15 cellular contexts compared by ENCODE assay signal in the genomic region with DNA sequence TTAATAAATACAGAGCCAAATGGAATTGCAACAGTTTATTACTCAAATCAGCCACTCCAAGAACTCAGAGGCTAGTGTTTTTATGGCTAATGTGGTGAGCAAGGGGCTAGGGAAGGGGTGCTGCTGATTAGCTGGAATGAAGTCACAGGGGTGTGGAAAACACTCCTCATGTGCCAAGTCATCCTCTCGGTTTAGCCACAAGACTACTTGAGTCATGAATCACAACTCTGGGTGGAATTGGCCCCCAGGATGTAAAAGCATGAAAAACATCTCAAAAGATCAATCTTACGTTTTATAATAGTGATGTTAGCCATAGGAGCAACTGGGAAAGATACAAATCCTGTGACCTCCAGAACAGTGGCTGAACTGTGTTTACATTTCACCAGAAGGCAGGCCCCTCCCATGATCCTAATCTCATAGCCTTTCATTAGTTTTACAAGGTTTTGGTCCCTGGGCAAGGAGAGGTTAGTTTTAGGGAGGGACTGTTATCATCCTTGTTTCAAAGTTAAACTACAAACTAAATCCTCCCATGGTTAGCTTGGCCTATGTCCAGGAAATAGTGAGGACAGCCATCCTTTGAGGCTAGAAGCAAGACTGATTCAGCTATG.
A peak's percentile ranks its signal among the peaks of the same experiment; 100 is the strongest.
DNase-seq lines count a peak whose midpoint lies in the region; ATAC-seq and TF ChIP-seq lines count a peak whose summit lies in the region.
"Had no signal": no experiment of that assay in that cellular context is flagged by ENCODE, and none has a peak within 500 bp of the region (broad histone marks: within the 10 kb centered on the region; RNA-seq: fewer than 3 reads in every experiment).

No MANE protein-coding gene starts in this region.

- TF ChIP-seq EP300 in transverse colon (IDR thresholded peaks at IDR 0.05; ENCODE audit: low read depth): no peak

- RAD21 ChIA-PET in HCT116 (lab: Charles Lee; ENCODE audit: low non-redundant PET in 1 of 2, low total read pairs in 2 of 2, uncharacterized antibody in 2 of 2, unreplicated experiment in 2 of 2): no interaction called here

- DNase-seq in HCT116 (ENCODE audit: low read depth, low spot score) (peak; percentile 3), SJCRH30 (peak; percentile 5 to 27), fibroblast of pulmonary artery (ENCODE audit: low read depth) (peak; percentile 96), smooth muscle cell (lab: John Stamatoyannopoulos, UW; ENCODE audit: unreplicated experiment) (no peak), transverse colon (no peak), KBM-7 (no peak)
- DNase-seq in CD4-positive, alpha-beta memory T cell: no peak
- DNase-seq: activated CD8-positive, alpha-beta memory T cell treated with anti-CD3 and anti-CD28 coated beads, Interleukin-2, amount 50 U/mL, for 48 hours; hippocampal formation; NCI-H526 treated with DMSO at 0.1 percent for 48 hours; stimulated activated CD4-positive, alpha-beta T cell treated with anti-CD3 and anti-CD28 coated beads, Interleukin-15, amount 100 ng/mL, for 24 hours; stimulated activated naive CD4-positive, alpha-beta T cell had no signal

- no peak overlapping the region for H2AFZ ChIP-seq in HCT116 (ENCODE audit: low read depth, low read length, poor library complexity, severe bottlenecking)
- peak overlapping the region; percentile 40 for H2AFZ ChIP-seq in smooth muscle cell (ENCODE audit: low read depth)

- H3K9ac ChIP-seq in HCT116 (ENCODE audit: low read length) (no peak overlapping the region), smooth muscle cell (ENCODE audit: low read depth) (peak overlapping the region; percentile 75)

- H3K4me1 Mint-ChIP-seq in CD4-positive, alpha-beta memory T cell: no peaks in the 10 kb centered on the region
- H3K4me1 Mint-ChIP-seq: central memory CD8-positive, alpha-beta T cell; IgD-negative memory B cell had no signal

- 0 out of 2 replicates have a peak, but pooled peaks have one; percentile 42 for ATAC-seq in HCT116
- ATAC-seq in GM19023 (IDR thresholded peaks at IDR 0.05; ENCODE audit: unreplicated experiment): no peak

- POLR2A ChIA-PET in HCT116 (lab: Charles Lee): no interaction called here
- POLR2A ChIA-PET in CD4-positive, alpha-beta memory T cell (lab: Charles Lee; ENCODE audit: partially characterized antibody): no interaction called here

- H3F3A ChIP-seq in smooth muscle cell (ENCODE audit: low read depth): peaks cover 3% of the 10 kb centered on the region

- no peak overlapping the region for H3K27ac Mint-ChIP-seq in CD4-positive, alpha-beta memory T cell
- H3K27ac Mint-ChIP-seq: IgD-negative memory B cell had no signal

- no peaks in the 10 kb centered on the region for H3K9me2 ChIP-seq in HCT116 (ENCODE audit: insufficient read depth)

- H3K4me3 ChIP-seq in HCT116 (replicated peaks in 1 of 2; ENCODE audit: low read depth in 1 of 2, low read length in 2 of 2) (no peak overlapping the region), SJCRH30 (no peak overlapping the region), fibroblast of pulmonary artery (replicated peaks; ENCODE audit: low read depth, low read length) (no peak overlapping the region), smooth muscle cell (no peak overlapping the region), transverse colon (no peak overlapping the region)
- H3K4me3 ChIP-seq in CD4-positive, alpha-beta memory T cell (ENCODE audit: low read length in 2 of 2): no peak overlapping the region

- no peaks in the 10 kb centered on the region for H3K36me3 Mint-ChIP-seq in CD4-positive, alpha-beta memory T cell
- H3K36me3 Mint-ChIP-seq: IgD-negative memory B cell had no signal

- in situ Hi-C loops in transverse colon (cut with MboI; ENCODE audit: low pct_ligation_motif_present in 1 of 4, low pct_unique_long_range_greater_than_20kb in 1 of 4, low sequenced_read_pairs in 3 of 4): no loop called here
- in situ Hi-C loops in KBM-7 (cut with MboI; ENCODE audit: low pct_unique_long_range_greater_than_20kb, low sequenced_read_pairs): no loop called here

- 5% methylated on average over 2 of the region's 2 CpGs for WGBS in smooth muscle cell (ENCODE audit: low lambda C conversion rate)
- 38% methylated on average over 2 of the region's 2 CpGs; no CpG with 5 or more reads in 1 of the 2 donors for WGBS in transverse colon (ENCODE audit: low coverage in 1 of 2), 2 donors

- no peak overlapping the region for H3K27ac ChIP-seq in HCT116 (ENCODE audit: low read depth, low read length)
- H3K27ac ChIP-seq in SJCRH30: 0 out of 2 replicates have a peak overlapping the region, but pooled peaks have one; percentile 7
- H3K27ac ChIP-seq in smooth muscle cell (ENCODE audit: low read depth): peak overlapping the region; percentile 90
- H3K27ac ChIP-seq in CD4-positive, alpha-beta memory T cell (ENCODE audit: low read depth, low read length): no peak overlapping the region
- H3K27ac ChIP-seq in transverse colon: no peak overlapping the region

- H3K9me3 ChIP-seq in HCT116 (ENCODE audit: control insufficient read depth in 1 of 2, insufficient read depth in 1 of 2, low read depth in 1 of 2, low read length in 2 of 2) (no peaks in the 10 kb centered on the region), SJCRH30 (replicated peaks) (0 out of 2 replicates have a peak, but pooled peaks cover 4% of the 10 kb centered on the region), smooth muscle cell (replicated peaks; ENCODE audit: low read depth) (no peaks in the 10 kb centered on the region), transverse colon (no peaks in the 10 kb centered on the region)
- H3K9me3 ChIP-seq in CD4-positive, alpha-beta memory T cell (ENCODE audit: control insufficient read depth in 1 of 2, low read length in 2 of 2): no peaks in the 10 kb centered on the region

- H3K9me3 Mint-ChIP-seq in CD4-positive, alpha-beta memory T cell: peaks cover 0 to 14% (median 6%) of the 10 kb centered on the region in 8 donors

- H4K20me1 ChIP-seq in HCT116 (ENCODE audit: insufficient read depth) (no peaks in the 10 kb centered on the region), smooth muscle cell (ENCODE audit: low read depth) (no peaks in the 10 kb centered on the region)

- no peaks in the 10 kb centered on the region for H3K27me3 Mint-ChIP-seq in CD4-positive, alpha-beta memory T cell
- H3K27me3 Mint-ChIP-seq: central memory CD8-positive, alpha-beta T cell; IgD-negative memory B cell had no signal

- CTCF ChIA-PET in HCT116 (lab: Charles Lee): no interaction called here
- CTCF ChIA-PET in CD4-positive, alpha-beta memory T cell (lab: Charles Lee; ENCODE audit: partially characterized antibody): no interaction called here

- TF ChIP-seq POLR2A in HCT116 (IDR thresholded peaks at IDR 0.05; ENCODE audit: borderline replicate concordance, extremely low read depth, insufficient read depth, insufficient read length): no peak
- TF ChIP-seq POLR2A in transverse colon (IDR thresholded peaks at IDR 0.05): no peak

- TF ChIP-seq CTCF in HCT116 (IDR thresholded peaks at IDR 0.05 in 2 of 3, conservative IDR thresholded peaks at IDR 0.05 in 1 of 3; ENCODE audit: borderline replicate concordance in 1 of 3, insufficient read depth in 1 of 3, low read depth in 2 of 3, low read length in 2 of 3): no peak
- no peak for TF ChIP-seq CTCF in fibroblast of pulmonary artery (IDR thresholded peaks at IDR 0.05; ENCODE audit: low read length, missing control alignments)
- no peak for TF ChIP-seq CTCF in smooth muscle cell (IDR thresholded peaks at IDR 0.05; ENCODE audit: borderline replicate concordance, insufficient read depth, poor library complexity, severe bottlenecking)
- TF ChIP-seq CTCF in transverse colon (IDR thresholded peaks at IDR 0.05): no peak

- H3K79me2 ChIP-seq in HCT116 (ENCODE audit: insufficient read depth, low read length): no peaks in the 10 kb centered on the region
- H3K79me2 ChIP-seq in smooth muscle cell (ENCODE audit: low read depth): no peaks in the 10 kb centered on the region

- H3K4me1 ChIP-seq in HCT116 (ENCODE audit: control insufficient read depth in 1 of 2, insufficient read depth in 2 of 2, low read length in 2 of 2) (peaks cover 0 to 7% of the 10 kb centered on the region in 2 experiments; a peak in 1 of 4 replicates), SJCRH30 (0 out of 2 replicates have a peak, but pooled peaks cover 7% of the 10 kb centered on the region), smooth muscle cell (ENCODE audit: low read depth) (no peaks in the 10 kb centered on the region), transverse colon (no peaks in the 10 kb centered on the region)
- H3K4me1 ChIP-seq in CD4-positive, alpha-beta memory T cell (ENCODE audit: insufficient read depth, low read length): no peaks in the 10 kb centered on the region

- H3K4me3 Mint-ChIP-seq in CD4-positive, alpha-beta memory T cell: no peak overlapping the region
- H3K4me3 Mint-ChIP-seq: central memory CD8-positive, alpha-beta T cell; IgD-negative memory B cell had no signal

- no TSS peak for BruUV-seq in HCT116 (replicated peaks; lab: Mats Ljungman, UMichigan)

- intact Hi-C loops in HCT116 (cut with micrococcal nuclease): no loop called here
- intact Hi-C loops in CD4-positive, alpha-beta memory T cell (cut with micrococcal nuclease): no loop called here
- intact Hi-C loops in transverse colon (cut with DNase I; ENCODE audit: low total_unique reads): no loop called here

- H3K4me2 ChIP-seq in HCT116 (ENCODE audit: low read length) (no peak overlapping the region; the same call in 1 of the 2 replicates), smooth muscle cell (peak overlapping the region; percentile 68)

- H3K27me3 ChIP-seq in HCT116 (ENCODE audit: insufficient read depth, low read length) (no peaks in the 10 kb centered on the region), SJCRH30 (no peaks in the 10 kb centered on the region), smooth muscle cell (ENCODE audit: low read depth) (no peaks in the 10 kb centered on the region), transverse colon (no peaks in the 10 kb centered on the region)
- H3K27me3 ChIP-seq in CD4-positive, alpha-beta memory T cell (ENCODE audit: insufficient read depth, low read length): no peaks in the 10 kb centered on the region

- no peak for TF ChIP-seq RAD21 in HCT116 (IDR thresholded peaks at IDR 0.05; ENCODE audit: low read depth)

- H3K36me3 ChIP-seq in HCT116 (ENCODE audit: control insufficient read depth in 1 of 2, insufficient read depth in 2 of 2, low read length in 2 of 2) (no peaks in the 10 kb centered on the region), SJCRH30 (no peaks in the 10 kb centered on the region), smooth muscle cell (ENCODE audit: low read depth) (no peaks in the 10 kb centered on the region), transverse colon (no peaks in the 10 kb centered on the region)
- H3K36me3 ChIP-seq in CD4-positive, alpha-beta memory T cell (ENCODE audit: insufficient read depth, low read length): no peaks in the 10 kb centered on the region

TF ChIP-seq in HCT116, 20 proteins besides CTCF, POLR2A, EP300 and RAD21:
- 0 out of 2 replicates have a peak, but pooled peaks have one; percentile 13 for TF ChIP-seq JUND (IDR thresholded peaks at IDR 0.05)
- peak; percentile 22; the same call in 1 of the 2 replicates for TF ChIP-seq FOSL1 (IDR thresholded peaks at IDR 0.05; ENCODE audit: low read depth)
- TF ChIP-seq CBX3 (IDR thresholded peaks at IDR 0.05; ENCODE audit: low read depth): no peak

Comparison
In these comparisons a context has a peak if more than half of its experiments do, and no peak if none do; other contexts are left out.
1. DNase-seq: peak in HCT116 (single experiment), SJCRH30 (2 of 2) and fibroblast of pulmonary artery (single experiment); none in smooth muscle cell (single experiment), CD4-positive, alpha-beta memory T cell (0 of 5), transverse colon (single experiment) and KBM-7 (single experiment).
2. H3K27ac ChIP-seq: peak in SJCRH30 (single experiment) and smooth muscle cell (single experiment); none in HCT116 (single experiment), CD4-positive, alpha-beta memory T cell (single experiment) and transverse colon (0 of 4).